ENCODE assay signal across 3 cellular contexts in genomic region chr16:16143941-16144340, GRCh38.
TF ChIP-seq lines count a peak whose summit lies in the region.

No MANE protein-coding gene starts in this region.

TF ChIP-seq in SK-N-SH, 30 proteins besides CTCF, POLR2A, EP300 and RAD21:
- TF ChIP-seq USF1 (IDR thresholded peaks at IDR 0.05; ENCODE audit: borderline replicate concordance, low read depth) = peak; percentile 74; the same call in 1 of the 2 replicates
- TF ChIP-seq USF2 (IDR thresholded peaks at IDR 0.05; ENCODE audit: borderline replicate concordance, low read depth, low read length) = no peak

TF ChIP-seq in SK-N-SH treated with all-trans-retinoic acid at 6 μM for 48 hours, 23 proteins besides CTCF, POLR2A, EP300 and RAD21 (continued from another document):
- no peak for TF ChIP-seq ZNF70 (CRISPR knock-in tag; IDR thresholded peaks at IDR 0.05)
- no peak for TF ChIP-seq ZC3H10 (CRISPR knock-in tag; IDR thresholded peaks at IDR 0.05)
- no peak for TF ChIP-seq BACH2 (CRISPR knock-in tag; IDR thresholded peaks at IDR 0.05; ENCODE audit: borderline replicate concordance)
- no peak for TF ChIP-seq PPARA (CRISPR knock-in tag; IDR thresholded peaks at IDR 0.05; ENCODE audit: borderline replicate concordance)
- TF ChIP-seq ISL1 (CRISPR knock-in tag; IDR thresholded peaks at IDR 0.05) = no peak
- TF ChIP-seq GLIS3 (CRISPR knock-in tag; IDR thresholded peaks at IDR 0.05) = no peak
- TF ChIP-seq TCF4 (CRISPR knock-in tag; IDR thresholded peaks at IDR 0.05; ENCODE audit: borderline replicate concordance) = no peak
- TF ChIP-seq PATZ1 (CRISPR knock-in tag; IDR thresholded peaks at IDR 0.05; ENCODE audit: borderline replicate concordance) = no peak
- TF ChIP-seq SNAI2 (CRISPR knock-in tag; IDR thresholded peaks at IDR 0.05) = no peak
TF ChIP-seq in SK-N-SH treated with all-trans-retinoic acid at 6 μM for 48 hours: peak in this region for 0.

TF ChIP-seq in H1, 55 proteins besides CTCF, POLR2A, EP300 and RAD21:
- TF ChIP-seq USF2 (IDR thresholded peaks at IDR 0.05; ENCODE audit: low read length) (0 out of 2 replicates have a peak, but pooled peaks have one; percentile 50), ATF2 (IDR thresholded peaks at IDR 0.05; ENCODE audit: low read length) (no peak)
